Comparison of ENCODE assay signal across 10 cellular contexts in genomic region chr6:159094444-159095252, GRCh38. TPM values are rescaled to one million over a fixed set of nuclear protein-coding genes. Genes with fewer than 3 reads are reported as not detected.
A peak's percentile ranks its signal among the peaks of the same experiment; 100 is the strongest.
DNase-seq lines count a peak whose midpoint lies in the region; ATAC-seq, FAIRE-seq and TF ChIP-seq lines count a peak whose summit lies in the region.
"Had no signal": no experiment of that assay in that cellular context is flagged by ENCODE, and none has a peak within 500 bp of the region (broad histone marks: within the 10 kb centered on the region; RNA-seq: fewer than 3 reads in every experiment).

No MANE protein-coding gene starts in this region.

- no peaks in the 10 kb centered on the region for H3K27me3 Mint-ChIP-seq in activated CD8-positive, alpha-beta T cell treated with anti-CD3 and anti-CD28 coated beads, Interleukin-2, amount 10 ng/mL, durations not matched to agents 7 days and 5 days (ENCODE audit: low read depth)
- H3K27me3 Mint-ChIP-seq in nephron progenitor cell (ENCODE audit: low read depth, poor library complexity), result peaks cover 11% of the 10 kb centered on the region

- DNase-seq in GM06990 (ENCODE audit: extremely low read depth, insufficient read length), result peak; percentile 75
- DNase-seq in activated CD8-positive, alpha-beta T cell treated with anti-CD3 and anti-CD28 coated beads, Interleukin-2, amount 10 ng/mL, durations not matched to agents 7 days and 5 days, result peak; percentile 57
- DNase-seq in nephron progenitor cell, result no peak
- DNase-seq in HepG2 (ENCODE audit: low spot score), result no peak
- DNase-seq in tibial nerve (ENCODE audit: low spot score in 2 of 2), result no peak
- no peak for DNase-seq in GM19240 (ENCODE audit: insufficient read length, low spot score)
- DNase-seq: foreskin fibroblast, NCI-H510A had no signal

- H3K27me3 ChIP-seq in GM06990 (replicated peaks; ENCODE audit: control insufficient read depth, insufficient read depth, low read length), result no peaks in the 10 kb centered on the region
- H3K27me3 ChIP-seq in HepG2 (ENCODE audit: control insufficient read depth in 1 of 2, insufficient read depth in 2 of 2, low read length in 2 of 2), result peaks cover 0 to 18% of the 10 kb centered on the region in 2 experiments; a peak in 3 of 5 replicates
- H3K27me3 ChIP-seq in tibial nerve, result no peaks in the 10 kb centered on the region

- POLR2A ChIA-PET in activated CD8-positive, alpha-beta T cell treated with anti-CD3 and anti-CD28 coated beads, Interleukin-2, amount 10 ng/mL, durations not matched to agents 7 days and 5 days (lab: Charles Lee), result interaction anchor here (0.6 to 19.7 kb wide), 9 partner anchors 9 to 225 kb away, joined by 3 to 361 read pairs (median 8); partner anchors contain the start of gene TAGAP
- POLR2A ChIA-PET in HepG2 (lab: Yijun Ruan, JAX), result no interaction called here

- no peak overlapping the region for H3K4me3 ChIP-seq in GM06990 (replicated peaks; ENCODE audit: low read depth, low read length)
- no peak overlapping the region for H3K4me3 ChIP-seq in HepG2 (replicated peaks in 1 of 3; ENCODE audit: insufficient read depth in 1 of 3, low read depth in 2 of 3, low read length in 3 of 3)
- no peak overlapping the region for H3K4me3 ChIP-seq in tibial nerve

- H3K27ac ChIP-seq in HepG2 (ENCODE audit: extremely low read length, insufficient read depth, low read length), result no peak overlapping the region
- H3K27ac ChIP-seq in tibial nerve, result peak overlapping the region in 1 of 4 donors; percentile 5

- H3K4me1 Mint-ChIP-seq in activated CD8-positive, alpha-beta T cell treated with anti-CD3 and anti-CD28 coated beads, Interleukin-2, amount 10 ng/mL, durations not matched to agents 7 days and 5 days (ENCODE audit: low read depth), result peaks cover 67% of the 10 kb centered on the region
- H3K4me1 Mint-ChIP-seq in nephron progenitor cell, result peaks cover 56% of the 10 kb centered on the region

- peak overlapping the region; percentile 80 for H3K27ac Mint-ChIP-seq in activated CD8-positive, alpha-beta T cell treated with anti-CD3 and anti-CD28 coated beads, Interleukin-2, amount 10 ng/mL, durations not matched to agents 7 days and 5 days
- peak overlapping the region; percentile 40 for H3K27ac Mint-ChIP-seq in nephron progenitor cell

- FAIRE-seq in HepG2 (lab: Jason Lieb, UNC), result no peak

- no peak overlapping the region for H2AFZ ChIP-seq in HepG2 (ENCODE audit: low read length)

- no peak overlapping the region for H3K9ac ChIP-seq in HepG2 (ENCODE audit: insufficient read depth, low read depth, low read length)

- no peak for TF ChIP-seq EP300 in HepG2 (IDR thresholded peaks at IDR 0.05; ENCODE audit: low read depth in 2 of 2, low read length in 2 of 2)
- TF ChIP-seq EP300 in HepG2 (CRISPR knock-in tag; IDR thresholded peaks at IDR 0.05; ENCODE audit: borderline replicate concordance), result no peak
- TF ChIP-seq EP300 in tibial nerve (IDR thresholded peaks at IDR 0.05), result no peak

- no peaks in the 10 kb centered on the region for H3K4me1 ChIP-seq in HepG2 (ENCODE audit: insufficient read depth, low read length)
- H3K4me1 ChIP-seq in tibial nerve, result peaks cover 0 to 13% (median 0%) of the 10 kb centered on the region in 4 donors

- H4K20me1 ChIP-seq in HepG2 (ENCODE audit: insufficient read depth, low read length), result no peaks in the 10 kb centered on the region

- no peak for TF ChIP-seq CTCF in GM06990 (IDR thresholded peaks at IDR 0.05; ENCODE audit: insufficient read depth, low read length, poor library complexity, severe bottlenecking)
- TF ChIP-seq CTCF in nephron progenitor cell (IDR thresholded peaks at IDR 0.05), result no peak
- TF ChIP-seq CTCF in HepG2 (CRISPR knock-in tag; IDR thresholded peaks at IDR 0.05), result no peak
- TF ChIP-seq CTCF in tibial nerve (IDR thresholded peaks at IDR 0.05), result no peak

- CTCF ChIA-PET in activated CD8-positive, alpha-beta T cell treated with anti-CD3 and anti-CD28 coated beads, Interleukin-2, amount 10 ng/mL, durations not matched to agents 7 days and 5 days (lab: Charles Lee), result interaction anchor here (0.8 to 18.9 kb wide), 15 partner anchors 10 to 95 kb away, joined by 3 to 522 read pairs (median 11); partner anchors contain the start of genes RSPH3 and TAGAP
- CTCF ChIA-PET in HepG2 (lab: Yijun Ruan, JAX; ENCODE audit: low intra/inter-chr PET ratio, low total read pairs), result no interaction called here

- H3K4me3 Mint-ChIP-seq in activated CD8-positive, alpha-beta T cell treated with anti-CD3 and anti-CD28 coated beads, Interleukin-2, amount 10 ng/mL, durations not matched to agents 7 days and 5 days, result peak overlapping the region; percentile 24
- H3K4me3 Mint-ChIP-seq in nephron progenitor cell, result no peak overlapping the region

- TF ChIP-seq RAD21 in HepG2 (CRISPR knock-in tag; IDR thresholded peaks at IDR 0.05), result no peak

- H3K9me3 ChIP-seq in HepG2 (ENCODE audit: low read length) (no peaks in the 10 kb centered on the region), tibial nerve (no peaks in the 10 kb centered on the region)

- no TSS peak for BruUV-seq in HepG2 (replicated peaks; lab: Mats Ljungman, UMichigan)

- H3K4me2 ChIP-seq in HepG2 (ENCODE audit: low read depth, low read length), result no peak overlapping the region

- ATAC-seq in HG02852 (IDR thresholded peaks at IDR 0.05; ENCODE audit: unreplicated experiment) (peak; percentile 72), HepG2 (no peak), HG03135 (IDR thresholded peaks at IDR 0.05; ENCODE audit: unreplicated experiment) (no peak)
- peak; percentile 50 for ATAC-seq in activated CD8-positive, alpha-beta T cell treated with anti-CD3 and anti-CD28 coated beads, Interleukin-2, amount 10 ng/mL, durations not matched to agents 7 days and 5 days

- H3K9me3 Mint-ChIP-seq in activated CD8-positive, alpha-beta T cell treated with anti-CD3 and anti-CD28 coated beads, Interleukin-2, amount 10 ng/mL, durations not matched to agents 7 days and 5 days (ENCODE audit: insufficient read depth), result no peaks in the 10 kb centered on the region
- no peaks in the 10 kb centered on the region for H3K9me3 Mint-ChIP-seq in nephron progenitor cell

- 31% methylated on average over 18 of the region's 18 CpGs for WGBS in HepG2 (ENCODE audit: low lambda C conversion rate)
- 61 to 63% methylated on average over 15 to 18 of the region's 18 CpGs for WGBS in tibial nerve, 2 donors

- H3K36me3 ChIP-seq in GM06990 (ENCODE audit: control insufficient read depth, insufficient read depth, low read length), result no peaks in the 10 kb centered on the region
- H3K36me3 ChIP-seq in HepG2 (replicated peaks in 1 of 2; ENCODE audit: control insufficient read depth in 1 of 2, insufficient read depth in 2 of 2, low read length in 2 of 2), result no peaks in the 10 kb centered on the region
- H3K36me3 ChIP-seq in tibial nerve, result no peaks in the 10 kb centered on the region

- no peak for TF ChIP-seq POLR2A in HepG2 (IDR thresholded peaks at IDR 0.05; ENCODE audit: insufficient read depth in 1 of 2, low read depth in 2 of 2, low read length in 2 of 2)
- TF ChIP-seq POLR2A in tibial nerve (IDR thresholded peaks at IDR 0.05), result no peak

- intact Hi-C loops in HepG2 (cut with micrococcal nuclease; ENCODE audit: unreplicated experiment), result no loop called here

- H3K36me3 Mint-ChIP-seq in activated CD8-positive, alpha-beta T cell treated with anti-CD3 and anti-CD28 coated beads, Interleukin-2, amount 10 ng/mL, durations not matched to agents 7 days and 5 days (ENCODE audit: low read depth), result no peaks in the 10 kb centered on the region
- H3K36me3 Mint-ChIP-seq in nephron progenitor cell (ENCODE audit: low read depth), result no peaks in the 10 kb centered on the region

- no peaks in the 10 kb centered on the region for H3K79me2 ChIP-seq in HepG2 (ENCODE audit: insufficient read depth, low read length)

- in situ Hi-C loops in HepG2 (cut with HindIII; ENCODE audit: extremely low pct_ligation_motif_present, low pct_unique_long_range_greater_than_20kb), result no loop called here

RNA-seq across cellular contexts. Expression of gene TAGAP, which starts 49.9 kb away (rescaled TPM):
- total RNA-seq in activated CD8-positive, alpha-beta T cell treated with anti-CD3 and anti-CD28 coated beads, Interleukin-2, amount 10 ng/mL, durations not matched to agents 7 days and 5 days, result 10 to 100 TPM; 64.5 to 67.0 TPM
- total RNA-seq in HepG2 (2016; rRNA removed; fragmentation: Illumina TruSeq; extraction: Trizol) (not detected in 2 replicates), tibial nerve (1 to 10 TPM; 2.7 to 9.8 (median 4.6) TPM)
- total RNA-seq in HepG2 (2016; cell fraction: cytosol; rRNA removed; fragmentation: Illumina TruSeq; extraction: Trizol; ENCODE audit: low read depth), result not detected in 2 replicates
- not detected in 2 replicates for total RNA-seq in HepG2 (2016; cell fraction: insoluble cytoplasmic fraction; rRNA removed; fragmentation: Illumina TruSeq; extraction: Trizol)
- not detected in 2 replicates for total RNA-seq in HepG2 (2016; cell fraction: membrane; rRNA removed; fragmentation: Illumina TruSeq; extraction: Trizol)
- total RNA-seq in HepG2 (2016; cell fraction: nucleus; rRNA removed; fragmentation: Illumina TruSeq; extraction: Trizol), result not detected in 2 replicates
- polyA plus RNA-seq in HepG2 (2011; rRNA removed), result not detected in 2 replicates
- not detected in 2 replicates for polyA plus RNA-seq in HepG2 (2011; cell fraction: cytosol; rRNA removed)
- not detected in 2 replicates for polyA plus RNA-seq in HepG2 (2011; cell fraction: nucleus; rRNA removed)
- not detected in 2 replicates for polyA plus RNA-seq in HepG2 (2012)
- not detected in 2 replicates for polyA plus RNA-seq in HepG2 (2016; cell fraction: cytosol; fragmentation: Illumina TruSeq; extraction: Trizol; ENCODE audit: low read depth)
- not detected in 2 replicates for polyA plus RNA-seq in HepG2 (2016; cell fraction: insoluble cytoplasmic fraction; fragmentation: Illumina TruSeq; extraction: Trizol; ENCODE audit: low read depth)
- polyA plus RNA-seq in HepG2 (2016; cell fraction: membrane; fragmentation: Illumina TruSeq; extraction: Trizol; ENCODE audit: low read depth), result not detected in 2 replicates
- polyA plus RNA-seq in HepG2 (2016; cell fraction: nucleus; fragmentation: Illumina TruSeq; extraction: Trizol; ENCODE audit: insufficient read depth, low read depth), result not detected in 2 replicates
- polyA minus RNA-seq in HepG2 (2011; rRNA and poly(A)+ RNA removed; ENCODE audit: low replicate concordance), result not detected in 2 replicates
- not detected in 2 replicates for polyA minus RNA-seq in HepG2 (2011; cell fraction: cytosol; rRNA and poly(A)+ RNA removed)
- polyA minus RNA-seq in HepG2 (2011; cell fraction: nucleus; rRNA and poly(A)+ RNA removed), result not detected in 2 replicates

Comparison
In these comparisons a context has a peak if more than half of its experiments do, and no peak if none do; other contexts are left out.
1. DNase-seq: peak in GM06990 (single experiment) and activated CD8-positive, alpha-beta T cell treated with anti-CD3 and anti-CD28 coated beads, Interleukin-2, amount 10 ng/mL, durations not matched to agents 7 days and 5 days (single experiment); none in nephron progenitor cell (single experiment), HepG2 (single experiment), tibial nerve (0 of 2) and GM19240 (single experiment).
2. ATAC-seq: peak in HG02852 (single experiment) and activated CD8-positive, alpha-beta T cell treated with anti-CD3 and anti-CD28 coated beads, Interleukin-2, amount 10 ng/mL, durations not matched to agents 7 days and 5 days (single experiment); none in HepG2 (single experiment) and HG03135 (single experiment).
3. RNA of gene TAGAP, which starts 49.9 kb away (total RNA-seq): 64.5 to 67.0 TPM in activated CD8-positive, alpha-beta T cell treated with anti-CD3 and anti-CD28 coated beads, Interleukin-2, amount 10 ng/mL, durations not matched to agents 7 days and 5 days; 2.7 to 9.8 TPM in tibial nerve and not detected in HepG2; every median in the first group is over 4 times any median in the second.